In the genomic region with DNA sequence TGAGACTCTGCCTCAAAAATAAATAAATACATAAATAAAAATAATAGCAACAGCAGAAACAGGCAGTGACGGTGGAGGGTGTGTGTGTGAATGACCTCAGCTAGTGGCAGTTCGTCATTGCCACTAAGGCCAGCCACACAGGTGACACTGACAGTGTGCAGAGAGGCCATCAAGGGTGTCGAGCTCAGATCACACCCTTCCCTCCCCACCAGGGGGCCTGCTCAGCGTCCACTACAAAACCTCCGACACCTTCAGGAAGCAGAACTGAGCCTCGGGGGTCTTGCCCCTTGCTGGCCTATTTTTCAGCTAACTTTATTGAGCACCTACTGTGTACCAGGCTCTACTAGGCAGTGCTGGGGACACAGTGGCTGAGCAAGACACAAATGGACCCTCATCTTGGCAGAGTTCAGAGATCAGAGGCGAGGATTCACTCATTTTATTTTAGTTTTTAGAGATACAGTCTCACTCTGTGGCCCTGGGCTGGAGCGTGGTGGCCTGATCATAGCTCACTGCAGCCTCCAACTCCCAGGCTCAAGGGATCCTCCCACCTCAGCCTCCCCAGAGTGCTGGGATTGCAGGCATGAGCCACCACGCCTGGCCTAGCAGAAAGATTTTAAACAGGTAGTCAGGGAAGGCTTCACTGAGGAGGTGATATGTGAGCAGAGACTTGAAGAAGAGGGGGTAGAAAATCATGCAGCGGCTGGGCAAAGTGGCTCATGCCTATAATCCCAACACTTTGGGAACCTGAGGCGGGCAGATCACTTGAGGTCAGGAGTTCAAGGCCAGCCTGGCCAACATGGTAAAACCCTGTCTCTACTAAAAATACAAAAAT, we compare ENCODE assay signal across 2 cellular contexts.
TF ChIP-seq lines count a peak whose summit lies in the region.

No MANE protein-coding gene starts in this region.

TF ChIP-seq in HEK293, 187 proteins besides CTCF, POLR2A, EP300 and RAD21 (continued from another document):
- TF ChIP-seq, protein P1, sequence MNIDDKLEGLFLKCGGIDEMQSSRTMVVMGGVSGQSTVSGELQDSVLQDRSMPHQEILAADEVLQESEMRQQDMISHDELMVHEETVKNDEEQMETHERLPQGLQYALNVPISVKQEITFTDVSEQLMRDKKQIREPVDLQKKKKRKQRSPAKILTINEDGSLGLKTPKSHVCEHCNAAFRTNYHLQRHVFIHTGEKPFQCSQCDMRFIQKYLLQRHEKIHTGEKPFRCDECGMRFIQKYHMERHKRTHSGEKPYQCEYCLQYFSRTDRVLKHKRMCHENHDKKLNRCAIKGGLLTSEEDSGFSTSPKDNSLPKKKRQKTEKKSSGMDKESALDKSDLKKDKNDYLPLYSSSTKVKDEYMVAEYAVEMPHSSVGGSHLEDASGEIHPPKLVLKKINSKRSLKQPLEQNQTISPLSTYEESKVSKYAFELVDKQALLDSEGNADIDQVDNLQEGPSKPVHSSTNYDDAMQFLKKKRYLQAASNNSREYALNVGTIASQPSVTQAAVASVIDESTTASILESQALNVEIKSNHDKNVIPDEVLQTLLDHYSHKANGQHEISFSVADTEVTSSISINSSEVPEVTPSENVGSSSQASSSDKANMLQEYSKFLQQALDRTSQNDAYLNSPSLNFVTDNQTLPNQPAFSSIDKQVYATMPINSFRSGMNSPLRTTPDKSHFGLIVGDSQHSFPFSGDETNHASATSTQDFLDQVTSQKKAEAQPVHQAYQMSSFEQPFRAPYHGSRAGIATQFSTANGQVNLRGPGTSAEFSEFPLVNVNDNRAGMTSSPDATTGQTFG (tag by site-specific recombination; IDR thresholded peaks at IDR 0.05; ENCODE audit: borderline replicate concordance): no peak
- TF ChIP-seq ZNF2 (tag by site-specific recombination; IDR thresholded peaks at IDR 0.05) (no peak), ZSCAN16 (tag by site-specific recombination; IDR thresholded peaks at IDR 0.05) (no peak), ZNF704 (tag by site-specific recombination; IDR thresholded peaks at IDR 0.05) (no peak), ZNF19 (tag by site-specific recombination; IDR thresholded peaks at IDR 0.05; ENCODE audit: low read depth) (no peak), YY1 (tag by site-specific recombination; IDR thresholded peaks at IDR 0.05) (no peak), ZNF626 (tag by site-specific recombination; IDR thresholded peaks at IDR 0.05) (no peak), ZNF10 (tag by site-specific recombination; IDR thresholded peaks at IDR 0.05) (0 out of 2 replicates have a peak, but pooled peaks have one; percentile 5), ZNF302 (tag by site-specific recombination; IDR thresholded peaks at IDR 0.05; ENCODE audit: low read depth) (no peak), ZNF658 (tag by site-specific recombination; IDR thresholded peaks at IDR 0.05) (no peak), ZNF24 (tag by site-specific recombination; IDR thresholded peaks at IDR 0.05) (no peak), PBX3 (CRISPR knock-in tag; IDR thresholded peaks at IDR 0.05) (no peak), GFI1B (tag by site-specific recombination; IDR thresholded peaks at IDR 0.05) (no peak), ZNF768 (tag by site-specific recombination; IDR thresholded peaks at IDR 0.05) (no peak), ZNF624 (tag by site-specific recombination; IDR thresholded peaks at IDR 0.05) (no peak)
- TF ChIP-seq, protein P2, sequence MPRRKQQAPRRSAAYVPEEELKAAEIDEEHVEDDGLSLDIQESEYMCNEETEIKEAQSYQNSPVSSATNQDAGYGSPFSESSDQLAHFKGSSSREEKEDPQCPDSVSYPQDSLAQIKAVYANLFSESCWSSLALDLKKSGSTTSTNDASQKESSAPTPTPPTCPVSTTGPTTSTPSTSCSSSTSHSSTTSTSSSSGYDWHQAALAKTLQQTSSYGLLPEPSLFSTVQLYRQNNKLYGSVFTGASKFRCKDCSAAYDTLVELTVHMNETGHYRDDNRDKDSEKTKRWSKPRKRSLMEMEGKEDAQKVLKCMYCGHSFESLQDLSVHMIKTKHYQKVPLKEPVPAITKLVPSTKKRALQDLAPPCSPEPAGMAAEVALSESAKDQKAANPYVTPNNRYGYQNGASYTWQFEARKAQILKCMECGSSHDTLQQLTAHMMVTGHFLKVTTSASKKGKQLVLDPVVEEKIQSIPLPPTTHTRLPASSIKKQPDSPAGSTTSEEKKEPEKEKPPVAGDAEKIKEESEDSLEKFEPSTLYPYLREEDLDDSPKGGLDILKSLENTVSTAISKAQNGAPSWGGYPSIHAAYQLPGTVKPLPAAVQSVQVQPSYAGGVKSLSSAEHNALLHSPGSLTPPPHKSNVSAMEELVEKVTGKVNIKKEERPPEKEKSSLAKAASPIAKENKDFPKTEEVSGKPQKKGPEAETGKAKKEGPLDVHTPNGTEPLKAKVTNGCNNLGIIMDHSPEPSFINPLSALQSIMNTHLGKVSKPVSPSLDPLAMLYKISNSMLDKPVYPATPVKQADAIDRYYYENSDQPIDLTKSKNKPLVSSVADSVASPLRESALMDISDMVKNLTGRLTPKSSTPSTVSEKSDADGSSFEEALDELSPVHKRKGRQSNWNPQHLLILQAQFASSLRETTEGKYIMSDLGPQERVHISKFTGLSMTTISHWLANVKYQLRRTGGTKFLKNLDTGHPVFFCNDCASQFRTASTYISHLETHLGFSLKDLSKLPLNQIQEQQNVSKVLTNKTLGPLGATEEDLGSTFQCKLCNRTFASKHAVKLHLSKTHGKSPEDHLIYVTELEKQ (tag by site-specific recombination; IDR thresholded peaks at IDR 0.05; ENCODE audit: borderline replicate concordance): no peak

TF ChIP-seq in HepG2, 621 proteins besides CTCF, POLR2A, EP300 and RAD21 (continued from another document and continues in another):
- TF ChIP-seq, protein P3, sequence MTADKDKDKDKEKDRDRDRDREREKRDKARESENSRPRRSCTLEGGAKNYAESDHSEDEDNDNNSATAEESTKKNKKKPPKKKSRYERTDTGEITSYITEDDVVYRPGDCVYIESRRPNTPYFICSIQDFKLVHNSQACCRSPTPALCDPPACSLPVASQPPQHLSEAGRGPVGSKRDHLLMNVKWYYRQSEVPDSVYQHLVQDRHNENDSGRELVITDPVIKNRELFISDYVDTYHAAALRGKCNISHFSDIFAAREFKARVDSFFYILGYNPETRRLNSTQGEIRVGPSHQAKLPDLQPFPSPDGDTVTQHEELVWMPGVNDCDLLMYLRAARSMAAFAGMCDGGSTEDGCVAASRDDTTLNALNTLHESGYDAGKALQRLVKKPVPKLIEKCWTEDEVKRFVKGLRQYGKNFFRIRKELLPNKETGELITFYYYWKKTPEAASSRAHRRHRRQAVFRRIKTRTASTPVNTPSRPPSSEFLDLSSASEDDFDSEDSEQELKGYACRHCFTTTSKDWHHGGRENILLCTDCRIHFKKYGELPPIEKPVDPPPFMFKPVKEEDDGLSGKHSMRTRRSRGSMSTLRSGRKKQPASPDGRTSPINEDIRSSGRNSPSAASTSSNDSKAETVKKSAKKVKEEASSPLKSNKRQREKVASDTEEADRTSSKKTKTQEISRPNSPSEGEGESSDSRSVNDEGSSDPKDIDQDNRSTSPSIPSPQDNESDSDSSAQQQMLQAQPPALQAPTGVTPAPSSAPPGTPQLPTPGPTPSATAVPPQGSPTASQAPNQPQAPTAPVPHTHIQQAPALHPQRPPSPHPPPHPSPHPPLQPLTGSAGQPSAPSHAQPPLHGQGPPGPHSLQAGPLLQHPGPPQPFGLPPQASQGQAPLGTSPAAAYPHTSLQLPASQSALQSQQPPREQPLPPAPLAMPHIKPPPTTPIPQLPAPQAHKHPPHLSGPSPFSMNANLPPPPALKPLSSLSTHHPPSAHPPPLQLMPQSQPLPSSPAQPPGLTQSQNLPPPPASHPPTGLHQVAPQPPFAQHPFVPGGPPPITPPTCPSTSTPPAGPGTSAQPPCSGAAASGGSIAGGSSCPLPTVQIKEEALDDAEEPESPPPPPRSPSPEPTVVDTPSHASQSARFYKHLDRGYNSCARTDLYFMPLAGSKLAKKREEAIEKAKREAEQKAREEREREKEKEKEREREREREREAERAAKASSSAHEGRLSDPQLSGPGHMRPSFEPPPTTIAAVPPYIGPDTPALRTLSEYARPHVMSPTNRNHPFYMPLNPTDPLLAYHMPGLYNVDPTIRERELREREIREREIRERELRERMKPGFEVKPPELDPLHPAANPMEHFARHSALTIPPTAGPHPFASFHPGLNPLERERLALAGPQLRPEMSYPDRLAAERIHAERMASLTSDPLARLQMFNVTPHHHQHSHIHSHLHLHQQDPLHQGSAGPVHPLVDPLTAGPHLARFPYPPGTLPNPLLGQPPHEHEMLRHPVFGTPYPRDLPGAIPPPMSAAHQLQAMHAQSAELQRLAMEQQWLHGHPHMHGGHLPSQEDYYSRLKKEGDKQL (CRISPR knock-in tag; IDR thresholded peaks at IDR 0.05; ENCODE audit: low read depth): no peak
- no peak; the same call in 1 of the 2 replicates for TF ChIP-seq ZNF746 (CRISPR knock-in tag; IDR thresholded peaks at IDR 0.05)
- no peak for TF ChIP-seq ZNF547 (CRISPR knock-in tag; IDR thresholded peaks at IDR 0.05)
- no peak for TF ChIP-seq ZMAT5 (CRISPR knock-in tag; IDR thresholded peaks at IDR 0.05; ENCODE audit: borderline replicate concordance, low read depth)
- no peak for TF ChIP-seq ZNF230 (CRISPR knock-in tag; IDR thresholded peaks at IDR 0.05)
- TF ChIP-seq BRD4 (CRISPR knock-in tag; IDR thresholded peaks at IDR 0.05): no peak
- 0 out of 2 replicates have a peak, but pooled peaks have one; percentile 41 for TF ChIP-seq THRA (CRISPR knock-in tag; IDR thresholded peaks at IDR 0.05; ENCODE audit: borderline replicate concordance)
- TF ChIP-seq TCF12 (IDR thresholded peaks at IDR 0.05): no peak
- no peak for TF ChIP-seq TCF12 (CRISPR knock-in tag; IDR thresholded peaks at IDR 0.05)
- TF ChIP-seq NR2C2 (CRISPR knock-in tag; IDR thresholded peaks at IDR 0.05; ENCODE audit: borderline replicate concordance): no peak
- TF ChIP-seq MLLT10 (CRISPR knock-in tag; IDR thresholded peaks at IDR 0.05): no peak
- TF ChIP-seq NFE2L2 (IDR thresholded peaks at IDR 0.05; ENCODE audit: low read length): no peak
- no peak for TF ChIP-seq ZNF776 (CRISPR knock-in tag; IDR thresholded peaks at IDR 0.05)
- peak; percentile 45; the same call in 1 of the 2 replicates for TF ChIP-seq ZSCAN25 (CRISPR knock-in tag; IDR thresholded peaks at IDR 0.05)
- peak; percentile 26; the same call in 1 of the 2 replicates for TF ChIP-seq FOSL2 (CRISPR knock-in tag; IDR thresholded peaks at IDR 0.05)
- no peak for TF ChIP-seq FOXJ3 (CRISPR knock-in tag; IDR thresholded peaks at IDR 0.05; ENCODE audit: borderline replicate concordance)
- no peak for TF ChIP-seq SIX4 (CRISPR knock-in tag; IDR thresholded peaks at IDR 0.05)
- TF ChIP-seq ZNF567 (CRISPR knock-in tag; IDR thresholded peaks at IDR 0.05; ENCODE audit: borderline replicate concordance): no peak
- TF ChIP-seq TRIM24 (CRISPR knock-in tag; IDR thresholded peaks at IDR 0.05): no peak
- TF ChIP-seq STAT5B (CRISPR knock-in tag; IDR thresholded peaks at IDR 0.05): no peak
- TF ChIP-seq ZBTB10 (CRISPR knock-in tag; IDR thresholded peaks at IDR 0.05; ENCODE audit: borderline replicate concordance): no peak
